In the genomic region with DNA sequence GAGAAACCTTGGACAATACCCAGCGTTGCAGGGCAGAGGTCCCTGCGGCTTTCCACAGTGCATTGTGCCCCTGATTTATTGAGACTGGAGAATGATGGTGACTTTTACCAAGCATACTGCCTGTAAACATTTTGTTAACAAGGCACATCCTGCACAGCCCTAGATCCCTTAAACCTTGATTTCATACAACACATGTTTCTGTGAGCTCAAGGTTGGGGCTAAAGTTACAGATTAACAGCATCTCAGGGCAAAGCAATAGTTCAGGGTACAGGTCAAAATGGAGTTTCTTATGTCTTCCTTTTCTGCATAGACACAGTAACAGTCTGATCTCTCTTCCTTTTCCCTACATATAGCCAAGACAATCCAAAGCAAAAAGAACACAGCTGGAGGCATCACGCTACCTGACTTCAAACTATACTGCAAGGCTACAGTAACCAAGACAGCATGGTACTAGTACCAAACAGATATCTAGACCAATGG, we compare ENCODE assay signal across 1 cellular context.
A peak's percentile ranks its signal among the peaks of the same experiment; 100 is the strongest.
TF ChIP-seq lines count a peak whose summit lies in the region.
"Not testable (repeated sequence)": the region's sequence is repeated elsewhere in the genome, so short reads cannot be mapped to it uniquely, and the experiment has no call there.

No MANE protein-coding gene starts in this region.

TF ChIP-seq in HepG2, 621 proteins besides CTCF, POLR2A, EP300 and RAD21 (continued from another document and continues in another):
- TF ChIP-seq HNF1A (IDR thresholded peaks at IDR 0.05; ENCODE audit: low read depth) (peak; percentile 23; the same call in 1 of the 2 replicates), HNF1A (CRISPR knock-in tag; IDR thresholded peaks at IDR 0.05; ENCODE audit: borderline replicate concordance) (peak; percentile 82), ZNF292 (CRISPR knock-in tag; IDR thresholded peaks at IDR 0.05; ENCODE audit: borderline replicate concordance, low read depth) (peak; percentile 34; the same call in 1 of the 2 replicates), ZNF414 (CRISPR knock-in tag; IDR thresholded peaks at IDR 0.05) (0 out of 2 replicates have a peak, but pooled peaks have one; percentile 41), ZNF629 (CRISPR knock-in tag; conservative IDR thresholded peaks at IDR 0.05) (0 out of 2 replicates have a peak, but pooled peaks have one; percentile 21), ARID5B (CRISPR knock-in tag; IDR thresholded peaks at IDR 0.05) (peak; percentile 83), ZNF788 (CRISPR knock-in tag; IDR thresholded peaks at IDR 0.05; ENCODE audit: borderline replicate concordance) (0 out of 2 replicates have a peak, but pooled peaks have one; percentile 30), NR2C2 (CRISPR knock-in tag; IDR thresholded peaks at IDR 0.05; ENCODE audit: borderline replicate concordance) (peak; percentile 39; the same call in 1 of the 2 replicates), ZNF12 (CRISPR knock-in tag; IDR thresholded peaks at IDR 0.05) (peak; percentile 78), ZSCAN31 (CRISPR knock-in tag; IDR thresholded peaks at IDR 0.05; ENCODE audit: low read depth) (0 out of 2 replicates have a peak, but pooled peaks have one; percentile 41), ZNF513 (CRISPR knock-in tag; conservative IDR thresholded peaks at IDR 0.05) (0 out of 2 replicates have a peak, but pooled peaks have one; percentile 27), ZNF781 (CRISPR knock-in tag; IDR thresholded peaks at IDR 0.05; ENCODE audit: borderline replicate concordance, not compliant biosample characterization) (peak; percentile 57), DMTF1 (CRISPR knock-in tag; IDR thresholded peaks at IDR 0.05) (0 out of 2 replicates have a peak, but pooled peaks have one; percentile 54), ARNTL (CRISPR knock-in tag; IDR thresholded peaks at IDR 0.05) (0 out of 2 replicates have a peak, but pooled peaks have one; percentile 37), NCOA1 (CRISPR knock-in tag; IDR thresholded peaks at IDR 0.05) (0 out of 2 replicates have a peak, but pooled peaks have one; percentile 53), SOX5 (CRISPR knock-in tag; IDR thresholded peaks at IDR 0.05; ENCODE audit: borderline replicate concordance) (0 out of 2 replicates have a peak, but pooled peaks have one; percentile 52), GABPA (CRISPR knock-in tag; IDR thresholded peaks at IDR 0.05; ENCODE audit: low read depth) (0 out of 2 replicates have a peak, but pooled peaks have one; percentile 22), SALL1 (CRISPR knock-in tag; IDR thresholded peaks at IDR 0.05) (0 out of 2 replicates have a peak, but pooled peaks have one; percentile 15), MED1 (CRISPR knock-in tag; IDR thresholded peaks at IDR 0.05) (peak; percentile 80)
- TF ChIP-seq, protein P1, sequence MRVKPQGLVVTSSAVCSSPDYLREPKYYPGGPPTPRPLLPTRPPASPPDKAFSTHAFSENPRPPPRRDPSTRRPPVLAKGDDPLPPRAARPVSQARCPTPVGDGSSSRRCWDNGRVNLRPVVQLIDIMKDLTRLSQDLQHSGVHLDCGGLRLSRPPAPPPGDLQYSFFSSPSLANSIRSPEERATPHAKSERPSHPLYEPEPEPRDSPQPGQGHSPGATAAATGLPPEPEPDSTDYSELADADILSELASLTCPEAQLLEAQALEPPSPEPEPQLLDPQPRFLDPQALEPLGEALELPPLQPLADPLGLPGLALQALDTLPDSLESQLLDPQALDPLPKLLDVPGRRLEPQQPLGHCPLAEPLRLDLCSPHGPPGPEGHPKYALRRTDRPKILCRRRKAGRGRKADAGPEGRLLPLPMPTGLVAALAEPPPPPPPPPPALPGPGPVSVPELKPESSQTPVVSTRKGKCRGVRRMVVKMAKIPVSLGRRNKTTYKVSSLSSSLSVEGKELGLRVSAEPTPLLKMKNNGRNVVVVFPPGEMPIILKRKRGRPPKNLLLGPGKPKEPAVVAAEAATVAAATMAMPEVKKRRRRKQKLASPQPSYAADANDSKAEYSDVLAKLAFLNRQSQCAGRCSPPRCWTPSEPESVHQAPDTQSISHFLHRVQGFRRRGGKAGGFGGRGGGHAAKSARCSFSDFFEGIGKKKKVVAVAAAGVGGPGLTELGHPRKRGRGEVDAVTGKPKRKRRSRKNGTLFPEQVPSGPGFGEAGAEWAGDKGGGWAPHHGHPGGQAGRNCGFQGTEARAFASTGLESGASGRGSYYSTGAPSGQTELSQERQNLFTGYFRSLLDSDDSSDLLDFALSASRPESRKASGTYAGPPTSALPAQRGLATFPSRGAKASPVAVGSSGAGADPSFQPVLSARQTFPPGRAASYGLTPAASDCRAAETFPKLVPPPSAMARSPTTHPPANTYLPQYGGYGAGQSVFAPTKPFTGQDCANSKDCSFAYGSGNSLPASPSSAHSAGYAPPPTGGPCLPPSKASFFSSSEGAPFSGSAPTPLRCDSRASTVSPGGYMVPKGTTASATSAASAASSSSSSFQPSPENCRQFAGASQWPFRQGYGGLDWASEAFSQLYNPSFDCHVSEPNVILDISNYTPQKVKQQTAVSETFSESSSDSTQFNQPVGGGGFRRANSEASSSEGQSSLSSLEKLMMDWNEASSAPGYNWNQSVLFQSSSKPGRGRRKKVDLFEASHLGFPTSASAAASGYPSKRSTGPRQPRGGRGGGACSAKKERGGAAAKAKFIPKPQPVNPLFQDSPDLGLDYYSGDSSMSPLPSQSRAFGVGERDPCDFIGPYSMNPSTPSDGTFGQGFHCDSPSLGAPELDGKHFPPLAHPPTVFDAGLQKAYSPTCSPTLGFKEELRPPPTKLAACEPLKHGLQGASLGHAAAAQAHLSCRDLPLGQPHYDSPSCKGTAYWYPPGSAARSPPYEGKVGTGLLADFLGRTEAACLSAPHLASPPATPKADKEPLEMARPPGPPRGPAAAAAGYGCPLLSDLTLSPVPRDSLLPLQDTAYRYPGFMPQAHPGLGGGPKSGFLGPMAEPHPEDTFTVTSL (CRISPR knock-in tag; IDR thresholded peaks at IDR 0.05; ENCODE audit: borderline replicate concordance): peak; percentile 70; the same call in 1 of the 2 replicates
- TF ChIP-seq, protein P2, sequence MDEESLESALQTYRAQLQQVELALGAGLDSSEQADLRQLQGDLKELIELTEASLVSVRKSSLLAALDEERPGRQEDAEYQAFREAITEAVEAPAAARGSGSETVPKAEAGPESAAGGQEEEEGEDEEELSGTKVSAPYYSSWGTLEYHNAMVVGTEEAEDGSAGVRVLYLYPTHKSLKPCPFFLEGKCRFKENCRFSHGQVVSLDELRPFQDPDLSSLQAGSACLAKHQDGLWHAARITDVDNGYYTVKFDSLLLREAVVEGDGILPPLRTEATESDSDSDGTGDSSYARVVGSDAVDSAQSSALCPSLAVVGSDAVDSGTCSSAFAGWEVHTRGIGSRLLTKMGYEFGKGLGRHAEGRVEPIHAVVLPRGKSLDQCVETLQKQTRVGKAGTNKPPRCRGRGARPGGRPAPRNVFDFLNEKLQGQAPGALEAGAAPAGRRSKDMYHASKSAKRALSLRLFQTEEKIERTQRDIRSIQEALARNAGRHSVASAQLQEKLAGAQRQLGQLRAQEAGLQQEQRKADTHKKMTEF (CRISPR knock-in tag; IDR thresholded peaks at IDR 0.05): peak; percentile 53; the same call in 1 of the 2 replicates
- TF ChIP-seq GABPA (IDR thresholded peaks at IDR 0.05; ENCODE audit: low read depth, low read length): not testable (repeated sequence)
